Comparison of ENCODE assay signal across 12 cellular contexts in the genomic region with DNA sequence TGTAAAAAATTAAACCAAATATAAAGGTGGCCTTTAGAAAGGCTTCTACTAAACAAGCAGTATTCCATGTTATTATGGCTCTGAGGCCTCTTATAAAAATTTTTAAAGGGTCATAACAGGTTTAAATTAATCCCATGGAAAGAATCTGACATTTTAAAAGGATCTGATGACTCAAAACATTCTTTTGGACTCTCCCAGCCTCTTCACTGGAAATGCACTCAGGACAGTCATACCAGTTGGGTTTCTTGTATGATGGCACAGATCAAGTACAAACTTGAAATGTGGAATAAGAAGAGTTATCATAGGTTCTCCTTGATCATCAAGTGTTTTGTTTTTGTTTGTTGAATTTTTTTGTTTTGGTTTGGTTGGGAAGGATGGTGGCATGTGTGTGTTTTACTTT. TPM values are rescaled to one million over a fixed set of nuclear protein-coding genes. Genes with fewer than 3 reads are reported as not detected.
DNase-seq lines count a peak whose midpoint lies in the region; ATAC-seq, FAIRE-seq and TF ChIP-seq lines count a peak whose summit lies in the region.
"Had no signal": no experiment of that assay in that cellular context is flagged by ENCODE, and none has a peak within 500 bp of the region (broad histone marks: within the 10 kb centered on the region; RNA-seq: fewer than 3 reads in every experiment).

No MANE protein-coding gene starts in this region.

- SMC1A ChIA-PET in GM12878 (lab: Charles Lee; ENCODE audit: uncharacterized antibody, unreplicated experiment): interaction anchor here (0.9 to 3.9 kb wide), 6 partner anchors 11 to 52 kb away, joined by 3 to 25 read pairs (median 4); partner anchors contain the start of gene PPP2R5E

- no peaks in the 10 kb centered on the region; the same call in 2 of the 3 replicates for H3K9me3 ChIP-seq in GM12878 (replicated peaks; ENCODE audit: control insufficient read depth, insufficient read depth, low read length)
- no peaks in the 10 kb centered on the region for H3K9me3 ChIP-seq in vagina
- no peaks in the 10 kb centered on the region for H3K9me3 ChIP-seq in adrenal gland (replicated peaks in 1 of 3)
- H3K9me3 ChIP-seq: BLaER1 treated with 17β-estradiol and CSF1 and Interleukin-3, amounts not matched to agents 10 nM and 100 nM had no signal

- TF ChIP-seq RAD21 in GM12878 (IDR thresholded peaks at IDR 0.05; ENCODE audit: insufficient read depth, low read depth, low read length): no peak

- RAD21 ChIA-PET in GM12878 (lab: Charles Lee; ENCODE audit: unreplicated experiment): no interaction called here

- H3K27me3 ChIP-seq in GM12878 (replicated peaks in 1 of 2; ENCODE audit: control insufficient read depth in 2 of 2, insufficient read depth in 2 of 2, low read length in 1 of 2) (no peaks in the 10 kb centered on the region), vagina (no peaks in the 10 kb centered on the region), adrenal gland (no peaks in the 10 kb centered on the region)
- H3K27me3 ChIP-seq: BLaER1 treated with 17β-estradiol and CSF1 and Interleukin-3, amounts not matched to agents 10 nM and 100 nM had no signal

- H3K27ac Mint-ChIP-seq in stimulated activated naive CD8-positive, alpha-beta T cell treated with anti-CD3 and anti-CD28 coated beads, Interleukin-15, Interleukin-2, amounts not matched to agents 100 ng/mL and 50 ng/mL, for 24 hours: peak overlapping the region; percentile 33
- H3K27ac Mint-ChIP-seq in stimulated activated naive CD8-positive, alpha-beta T cell treated with anti-CD3 and anti-CD28 coated beads, Interleukin-15, amount 100 ng/mL, for 72 hours: no peak overlapping the region

- TF ChIP-seq POLR2A in GM12878 (IDR thresholded peaks at IDR 0.05; ENCODE audit: low read depth, low read length): no peak
- no peak for TF ChIP-seq POLR2A in vagina (IDR thresholded peaks at IDR 0.05)
- TF ChIP-seq POLR2A in adrenal gland (IDR thresholded peaks at IDR 0.05): no peak

- no peak overlapping the region for H3K9ac ChIP-seq in GM12878 (ENCODE audit: control insufficient read depth, insufficient read depth, low read length)
- H3K9ac ChIP-seq: BLaER1 treated with 17β-estradiol and CSF1 and Interleukin-3, amounts not matched to agents 10 nM and 100 nM had no signal

- in situ Hi-C loops in GM12878 (cut with MboI): no loop called here

- POLR2A ChIA-PET in GM12878 (lab: Charles Lee): interaction anchor here (2.6 kb wide), 1 partner anchor 51 kb away, joined by 8 read pairs; the partner anchor contains the start of gene PPP2R5E

- no peak for DNase-seq in stimulated activated naive CD8-positive, alpha-beta T cell treated with anti-CD3 and anti-CD28 coated beads, Interleukin-15, amount 100 ng/mL, for 72 hours
- no peak for DNase-seq in GM12878 (ENCODE audit: low read depth, low spot score)
- DNase-seq in kidney tubule cell (ENCODE audit: low spot score): peak; percentile 58
- DNase-seq in vagina (ENCODE audit: extremely low spot score in 2 of 2): no peak
- no peak for DNase-seq in activated gamma-delta T cell treated with Interleukin-2 at 50 U/mL for 16 hours
- DNase-seq in adrenal gland: no peak
- DNase-seq: stimulated activated CD4-positive, alpha-beta T cell treated with anti-CD3 and anti-CD28 coated beads, Interleukin-4, amount 100 ng/mL, for 1 hour; T-helper 2 cell had no signal

- H3K4me3 Mint-ChIP-seq in stimulated activated naive CD8-positive, alpha-beta T cell treated with anti-CD3 and anti-CD28 coated beads, Interleukin-15, Interleukin-2, amounts not matched to agents 100 ng/mL and 50 ng/mL, for 24 hours: no peak overlapping the region
- no peak overlapping the region for H3K4me3 Mint-ChIP-seq in stimulated activated naive CD8-positive, alpha-beta T cell treated with anti-CD3 and anti-CD28 coated beads, Interleukin-15, amount 100 ng/mL, for 72 hours

- TF ChIP-seq CTCF in GM12878 (IDR thresholded peaks at IDR 0.05 in 2 of 3, conservative IDR thresholded peaks at IDR 0.05 in 1 of 3; ENCODE audit: control insufficient read depth in 2 of 3, extremely low read depth in 1 of 3, insufficient read depth in 1 of 3, low read depth in 3 of 3, low read length in 3 of 3) (no peak), vagina (IDR thresholded peaks at IDR 0.05) (no peak), adrenal gland (IDR thresholded peaks at IDR 0.05) (no peak)

- no peaks in the 10 kb centered on the region; a peak in 1 of 4 replicates for H3K36me3 ChIP-seq in GM12878 (ENCODE audit: control insufficient read depth in 2 of 2, insufficient read depth in 2 of 2, low read length in 1 of 2)
- H3K36me3 ChIP-seq in vagina: no peaks in the 10 kb centered on the region
- no peaks in the 10 kb centered on the region for H3K36me3 ChIP-seq in adrenal gland (replicated peaks in 1 of 2)

- peaks cover 34% of the 10 kb centered on the region for H3K4me1 Mint-ChIP-seq in stimulated activated naive CD8-positive, alpha-beta T cell treated with anti-CD3 and anti-CD28 coated beads, Interleukin-15, Interleukin-2, amounts not matched to agents 100 ng/mL and 50 ng/mL, for 24 hours (ENCODE audit: low read depth)
- H3K4me1 Mint-ChIP-seq in stimulated activated naive CD8-positive, alpha-beta T cell treated with anti-CD3 and anti-CD28 coated beads, Interleukin-15, amount 100 ng/mL, for 72 hours: peaks cover 27% of the 10 kb centered on the region

- H3K9me3 Mint-ChIP-seq in stimulated activated naive CD8-positive, alpha-beta T cell treated with anti-CD3 and anti-CD28 coated beads, Interleukin-15, Interleukin-2, amounts not matched to agents 100 ng/mL and 50 ng/mL, for 24 hours: no peaks in the 10 kb centered on the region
- H3K9me3 Mint-ChIP-seq in stimulated activated naive CD8-positive, alpha-beta T cell treated with anti-CD3 and anti-CD28 coated beads, Interleukin-15, amount 100 ng/mL, for 72 hours: no peaks in the 10 kb centered on the region

- H3K4me3 ChIP-seq in GM12878 (no peak overlapping the region), vagina (no peak overlapping the region), adrenal gland (no peak overlapping the region)
- H3K4me3 ChIP-seq: BLaER1 treated with 17β-estradiol and CSF1 and Interleukin-3, amounts not matched to agents 10 nM and 100 nM had no signal

- H3K79me2 ChIP-seq in GM12878 (ENCODE audit: control insufficient read depth, insufficient read depth, low read length): peaks cover 60% of the 10 kb centered on the region

- H2AFZ ChIP-seq in GM12878 (ENCODE audit: control insufficient read depth, low read depth, low read length): no peak overlapping the region

- CTCF ChIA-PET in GM12878 (lab: Yijun Ruan, JAX): interaction anchor here (0.9 to 2.7 kb wide), 9 partner anchors 11 to 280 kb away, joined by 3 to 16 read pairs (median 6); partner anchors contain the start of genes PPP2R5E and WDR89

- peaks cover 16% of the 10 kb centered on the region for H3K36me3 Mint-ChIP-seq in stimulated activated naive CD8-positive, alpha-beta T cell treated with anti-CD3 and anti-CD28 coated beads, Interleukin-15, Interleukin-2, amounts not matched to agents 100 ng/mL and 50 ng/mL, for 24 hours (ENCODE audit: low read depth)

- no peak for TF ChIP-seq EP300 in GM12878 (IDR thresholded peaks at IDR 0.05; ENCODE audit: borderline replicate concordance in 1 of 2, control insufficient read depth in 1 of 2, low read depth in 2 of 2, low read length in 2 of 2)

- intact Hi-C loops in GM12878 (cut with micrococcal nuclease; ENCODE audit: unreplicated experiment) (no loop called here), vagina (cut with DNase I) (no loop called here), adrenal gland (cut with DNase I) (no loop called here)

- BruUV-seq in GM12878 (replicated peaks; lab: Mats Ljungman, UMichigan): TSS peak; percentile 10

- no peak for ATAC-seq in stimulated activated naive CD8-positive, alpha-beta T cell treated with anti-CD3 and anti-CD28 coated beads, Interleukin-15, amount 100 ng/mL, for 72 hours
- ATAC-seq in GM12878: peak; percentile 56
- no peak for ATAC-seq in GM18858 (IDR thresholded peaks at IDR 0.05; ENCODE audit: unreplicated experiment)

- no peaks in the 10 kb centered on the region for H4K20me1 ChIP-seq in GM12878 (ENCODE audit: control insufficient read depth, insufficient read depth)

- FAIRE-seq in GM12878 (lab: Jason Lieb, UNC): no peak
- FAIRE-seq: frontal cortex had no signal

- H3K4me1 ChIP-seq in GM12878 (ENCODE audit: control insufficient read depth, insufficient read depth, low read length) (no peaks in the 10 kb centered on the region), vagina (peaks cover 68% of the 10 kb centered on the region), adrenal gland (replicated peaks in 1 of 2) (peaks cover 4 to 24% of the 10 kb centered on the region in 2 donors)

- H3K27me3 Mint-ChIP-seq in stimulated activated naive CD8-positive, alpha-beta T cell treated with anti-CD3 and anti-CD28 coated beads, Interleukin-15, Interleukin-2, amounts not matched to agents 100 ng/mL and 50 ng/mL, for 24 hours: no peaks in the 10 kb centered on the region
- no peaks in the 10 kb centered on the region for H3K27me3 Mint-ChIP-seq in stimulated activated naive CD8-positive, alpha-beta T cell treated with anti-CD3 and anti-CD28 coated beads, Interleukin-15, amount 100 ng/mL, for 72 hours

- no peak overlapping the region for H3K27ac ChIP-seq in GM12878 (ENCODE audit: control insufficient read depth, insufficient read depth)
- peak overlapping the region; percentile 3 for H3K27ac ChIP-seq in vagina
- H3K27ac ChIP-seq in adrenal gland: peak overlapping the region in 1 of 5 donors; percentile 5
- H3K27ac ChIP-seq: BLaER1 treated with 17β-estradiol and CSF1 and Interleukin-3, amounts not matched to agents 10 nM and 100 nM had no signal

- no peak overlapping the region for H3K4me2 ChIP-seq in GM12878 (ENCODE audit: control insufficient read depth, insufficient read depth)
- H3K4me2 ChIP-seq: BLaER1 treated with 17β-estradiol and CSF1 and Interleukin-3, amounts not matched to agents 10 nM and 100 nM had no signal

RNA-seq across cellular contexts. Expression of gene PPP2R5E, which starts 50.8 kb away (rescaled TPM):
- 48.3 and 49.2 TPM in 2 replicates for total RNA-seq in GM12878 (2013; cell fraction: nucleolus; rRNA removed)
- 11.4 and 13.4 TPM in 2 replicates for total RNA-seq in GM12878 (2014; rRNA removed)
- total RNA-seq in GM12878 (2014; rRNA removed; fragmentation: Illumina TruSeq; extraction: Trizol): 25.5 and 26.4 TPM in 2 replicates
- total RNA-seq in GM12878 (2021): 51.3 and 56.2 TPM in 2 replicates
- polyA plus RNA-seq in GM12878 (2011; ENCODE audit: low read depth): 8.1 TPM
- 19.0 and 32.9 TPM in 2 replicates for polyA plus RNA-seq in GM12878 (2011; rRNA removed)
- polyA plus RNA-seq in GM12878 (2011; cell fraction: cytosol; rRNA removed): 6.2 and 8.1 TPM in 2 replicates
- 8.8 and 10.2 TPM in 2 replicates for polyA plus RNA-seq in GM12878 (2011; cell fraction: nucleus; rRNA removed)
- 15.6 and 21.9 TPM in 2 replicates for polyA plus RNA-seq in GM12878 (2012)
- polyA plus RNA-seq in GM12878 (2014; fragmentation: Illumina TruSeq; extraction: Trizol): 29.4 and 39.7 TPM in 2 replicates
- 10 to 100 TPM; 13.1 to 13.3 TPM for polyA plus RNA-seq in GM12878 (2014; fragmentation: Nextera tagmentation; extraction: Ambion mirVana)
- polyA plus RNA-seq in GM12878 (2014; rRNA removed): 11.7 and 12.7 TPM in 2 replicates
- 10 to 100 TPM; 43.3 TPM for polyA plus RNA-seq in GM12878 (2016; fragmentation: Nextera tagmentation; extraction: Ambion mirVana)
- 21.2 and 29.3 TPM in 2 replicates for polyA minus RNA-seq in GM12878 (2011; rRNA and poly(A)+ RNA removed)
- polyA minus RNA-seq in GM12878 (2011; cell fraction: cytosol; rRNA and poly(A)+ RNA removed): 18.0 and 20.7 TPM in 2 replicates
- 13.1 and 27.4 TPM in 2 replicates for polyA minus RNA-seq in GM12878 (2011; cell fraction: nucleus; rRNA and poly(A)+ RNA removed)
- total RNA-seq in vagina: 22.6 TPM
- 10 to 100 TPM; 14.4 to 46.5 (median 33.0) TPM for total RNA-seq in adrenal gland
- 10 to 100 TPM in 1 of 3 donors, 1 to 10 TPM in 2; 5.7 to 42.0 (median 6.4) TPM for polyA plus RNA-seq in adrenal gland
